ENCODE assay signal across 24 cellular contexts in the genomic region with DNA sequence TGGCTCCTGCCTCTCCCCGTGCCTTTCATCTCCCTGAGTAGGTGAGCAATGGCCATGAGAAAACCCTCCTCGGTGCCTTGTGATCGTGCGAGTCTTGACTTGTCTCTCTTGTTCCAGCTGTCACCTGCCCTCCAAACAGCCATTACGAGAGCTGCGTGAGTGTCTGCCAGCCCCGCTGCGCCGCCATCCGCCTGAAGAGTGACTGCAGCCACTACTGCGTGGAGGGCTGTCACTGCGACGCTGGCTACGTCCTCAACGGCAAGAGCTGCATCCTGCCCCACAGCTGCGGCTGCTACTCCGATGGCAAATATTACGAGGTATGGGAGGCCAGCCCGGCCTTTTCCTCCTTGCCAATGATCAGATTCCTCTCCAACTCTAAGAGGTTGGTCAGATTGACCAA. TPM values are rescaled to one million over a fixed set of nuclear protein-coding genes. Genes with fewer than 3 reads are reported as not detected.
DNase-seq lines count a peak whose midpoint lies in the region; ATAC-seq and TF ChIP-seq lines count a peak whose summit lies in the region.
"Had no signal": no experiment of that assay in that cellular context is flagged by ENCODE, and none has a peak within 500 bp of the region (broad histone marks: within the 10 kb centered on the region; RNA-seq: fewer than 3 reads in every experiment).

No MANE protein-coding gene starts in this region.

- H2AFZ ChIP-seq in SK-N-SH (ENCODE audit: low read depth), result no peak overlapping the region

- no peak for TF ChIP-seq CTCF in SK-N-SH (IDR thresholded peaks at IDR 0.05)

- H3K4me1 ChIP-seq in SK-N-SH (ENCODE audit: control insufficient read depth in 1 of 2, insufficient read depth in 2 of 2, low read depth in 1 of 2, low read length in 1 of 2), result peaks cover 0 to 4% of the 10 kb centered on the region in 2 experiments; a peak in 2 of 4 replicates
- H3K4me1 ChIP-seq: left lung, stomach, transverse colon had no signal

- H3K9me3 Mint-ChIP-seq in effector memory CD8-positive, alpha-beta T cell, result no peaks in the 10 kb centered on the region
- H3K9me3 Mint-ChIP-seq: activated naive CD4-positive, alpha-beta T cell treated with anti-CD3 and anti-CD28 coated beads, Interleukin-2, amount 10 ng/mL, durations not matched to agents 7 days and 5 days; activated T-cell treated with anti-CD3 and anti-CD28 coated beads, Interleukin-2, amount 50 U/mL, for 4 hours; CD8-positive, alpha-beta memory T cell; immature natural killer cell; natural killer cell; T-helper 1 cell treated with Interleukin-12 subunit alpha and Interleukin-12 subunit beta and Interleukin-4 antibody, amounts not matched to agents 30 μg/mL and 1 μg/mL, for 36 hours had no signal

- no peak for TF ChIP-seq EP300 in SK-N-SH (IDR thresholded peaks at IDR 0.05; ENCODE audit: borderline replicate concordance in 1 of 2, low read depth in 1 of 2, low read length in 1 of 2)

- no peak overlapping the region for H3K4me3 Mint-ChIP-seq in effector memory CD8-positive, alpha-beta T cell
- H3K4me3 Mint-ChIP-seq: activated naive CD4-positive, alpha-beta T cell treated with anti-CD3 and anti-CD28 coated beads, Interleukin-2, amount 10 ng/mL, durations not matched to agents 7 days and 5 days; activated T-cell treated with anti-CD3 and anti-CD28 coated beads, Interleukin-2, amount 50 U/mL, for 4 hours; CD8-positive, alpha-beta memory T cell; immature natural killer cell; mesothelial cell of epicardium; natural killer cell; T-helper 1 cell treated with Interleukin-12 subunit alpha and Interleukin-12 subunit beta and Interleukin-4 antibody, amounts not matched to agents 30 μg/mL and 1 μg/mL, for 36 hours had no signal

- H3K4me1 Mint-ChIP-seq in effector memory CD8-positive, alpha-beta T cell (ENCODE audit: low read depth in 2 of 2), result no peaks in the 10 kb centered on the region
- H3K4me1 Mint-ChIP-seq: activated naive CD4-positive, alpha-beta T cell treated with anti-CD3 and anti-CD28 coated beads, Interleukin-2, amount 10 ng/mL, durations not matched to agents 7 days and 5 days; CD8-positive, alpha-beta memory T cell; immature natural killer cell; natural killer cell had no signal

- H3K79me2 ChIP-seq in SK-N-SH (ENCODE audit: insufficient read depth), result no peaks in the 10 kb centered on the region

- H3K27me3 Mint-ChIP-seq in effector memory CD8-positive, alpha-beta T cell, result peaks cover 13 to 22% of the 10 kb centered on the region in 2 donors
- H3K27me3 Mint-ChIP-seq: CD8-positive, alpha-beta memory T cell had no signal

- no peak for ATAC-seq in effector memory CD8-positive, alpha-beta T cell (replicated peaks)
- ATAC-seq: activated T-cell treated with anti-CD3 and anti-CD28 coated beads, Interleukin-2, amount 50 U/mL, for 4 hours; left lung; natural killer cell; sciatic nerve had no signal

- no peaks in the 10 kb centered on the region for H3K9me3 ChIP-seq in SK-N-SH
- H3K9me3 ChIP-seq: left lung, ovary, stomach, transverse colon had no signal

- POLR2A ChIA-PET in SK-N-SH (lab: Yijun Ruan, JAX), result no interaction called here

- H3K4me3 ChIP-seq in SK-N-SH (ENCODE audit: low read depth in 2 of 2, low read length in 1 of 2), result no peak overlapping the region
- H3K4me3 ChIP-seq: left lung, ovary, stomach, transverse colon had no signal

- no peaks in the 10 kb centered on the region for H3K9me2 ChIP-seq in SK-N-SH

- CTCF ChIA-PET in SK-N-SH (lab: Yijun Ruan, JAX), result interaction anchor here (1.0 to 2.0 kb wide), 7 partner anchors 9 to 643 kb away, joined by 3 to 8 read pairs (median 4); no protein-coding TSS in a partner anchor

- H3K9ac ChIP-seq in SK-N-SH, result no peak overlapping the region

- no peak overlapping the region for H3K27ac ChIP-seq in SK-N-SH (ENCODE audit: low read depth in 2 of 2, low read length in 1 of 2)
- H3K27ac ChIP-seq: left lung, ovary, stomach, transverse colon had no signal

- DNase-seq in DMS153 (lab: John Stamatoyannopoulos, UW) (peak; percentile 82), NCI-H1694 (lab: John Stamatoyannopoulos, UW) (peak; percentile 36), NCI-H345 (lab: John Stamatoyannopoulos, UW) (peak; percentile 90), SHP77 (lab: John Stamatoyannopoulos, UW) (peak; percentile 69 to 86), putamen (ENCODE audit: low spot score) (no peak), SK-N-SH (no peak), activated gamma-delta T cell (lab: John Stamatoyannopoulos, UW) (no peak)
- DNase-seq in effector memory CD8-positive, alpha-beta T cell, result no peak
- DNase-seq: activated CD4-positive, alpha-beta T cell treated with anti-CD3 and anti-CD28 coated beads for 4 hours; activated naive CD4-positive, alpha-beta T cell treated with anti-CD3 and anti-CD28 coated beads, Interleukin-2, amount 10 ng/mL, durations not matched to agents 7 days and 5 days; activated T-cell treated with anti-CD3 and anti-CD28 coated beads, Interleukin-2, amount 50 U/mL, for 4 hours; AML-193; CD8-positive, alpha-beta memory T cell; foreskin fibroblast; immature natural killer cell; left lung; natural killer cell; NCI-H510A treated with DMSO at 0.1 percent for 48 hours; ovary; stomach; transverse colon had no signal

- H3F3A ChIP-seq in SK-N-SH (replicated peaks; ENCODE audit: insufficient read depth), result no peaks in the 10 kb centered on the region

- WGBS in SK-N-SH (ENCODE audit: low lambda C conversion rate), result 80% methylated on average over 14 of the region's 19 CpGs

- H3K36me3 Mint-ChIP-seq in effector memory CD8-positive, alpha-beta T cell (ENCODE audit: insufficient read depth), result no peaks in the 10 kb centered on the region
- H3K36me3 Mint-ChIP-seq: activated naive CD4-positive, alpha-beta T cell treated with anti-CD3 and anti-CD28 coated beads, Interleukin-2, amount 10 ng/mL, durations not matched to agents 7 days and 5 days; CD8-positive, alpha-beta memory T cell; natural killer cell had no signal

- no peak for TF ChIP-seq RAD21 in SK-N-SH (IDR thresholded peaks at IDR 0.05; ENCODE audit: low read length)

- H3K4me2 ChIP-seq in SK-N-SH, result no peak overlapping the region

- H3K36me3 ChIP-seq in SK-N-SH (replicated peaks in 1 of 2; ENCODE audit: control insufficient read depth in 1 of 2, insufficient read depth in 2 of 2, low read length in 1 of 2), result no peaks in the 10 kb centered on the region
- H3K36me3 ChIP-seq: left lung, ovary, stomach, transverse colon had no signal

- H3K27me3 ChIP-seq in SK-N-SH (ENCODE audit: insufficient read depth), result no peaks in the 10 kb centered on the region
- H3K27me3 ChIP-seq: left lung, ovary, stomach, transverse colon had no signal

- no peak overlapping the region for H3K27ac Mint-ChIP-seq in effector memory CD8-positive, alpha-beta T cell
- H3K27ac Mint-ChIP-seq: activated naive CD4-positive, alpha-beta T cell treated with anti-CD3 and anti-CD28 coated beads, Interleukin-2, amount 10 ng/mL, durations not matched to agents 7 days and 5 days; immature natural killer cell; mesothelial cell of epicardium; natural killer cell; T-helper 1 cell treated with Interleukin-12 subunit alpha and Interleukin-12 subunit beta and Interleukin-4 antibody, amounts not matched to agents 30 μg/mL and 1 μg/mL, for 36 hours had no signal

- no peaks in the 10 kb centered on the region for H4K20me1 ChIP-seq in SK-N-SH (ENCODE audit: insufficient read depth)

TF ChIP-seq in SK-N-SH, 30 proteins besides CTCF, POLR2A, EP300 and RAD21:
- no peak for TF ChIP-seq CHD2 (IDR thresholded peaks at IDR 0.05; ENCODE audit: low read length, partially characterized antibody)
- no peak for TF ChIP-seq POLR2AphosphoS5 (IDR thresholded peaks at IDR 0.05; ENCODE audit: low read depth, low read length)
- TF ChIP-seq TCF12 (IDR thresholded peaks at IDR 0.05), result no peak

RNA-seq across cellular contexts. Expression of a gene that starts 51.7 kb away (rescaled TPM):
- 0.58 and 0.88 TPM in 2 replicates for polyA plus RNA-seq in SK-N-SH (2012; rRNA removed)
- polyA plus RNA-seq in SK-N-SH (2012; cell fraction: cytosol; rRNA removed), result 0.24 and 0.33 TPM in 2 replicates
- 2.5 and 2.6 TPM in 2 replicates for polyA plus RNA-seq in SK-N-SH (2012; cell fraction: nucleus; rRNA removed)
- polyA plus RNA-seq: CD8-positive, alpha-beta memory T cell had no signal

Comparison
In these comparisons a context has a peak if more than half of its experiments do, and no peak if none do; other contexts are left out.
1. DNase-seq: peak in DMS153 (single experiment), NCI-H1694 (single experiment), NCI-H345 (single experiment) and SHP77 (2 of 2); none in effector memory CD8-positive, alpha-beta T cell (0 of 3), putamen (single experiment), SK-N-SH (single experiment) and activated gamma-delta T cell (single experiment).